In genomic region chr3:149576071-149576564, GRCh38 we compare ENCODE assay signal across 9 cellular contexts.
DNase-seq lines count a peak whose midpoint lies in the region; ATAC-seq, FAIRE-seq and TF ChIP-seq lines count a peak whose summit lies in the region.
"Had no signal": no experiment of that assay in that cellular context is flagged by ENCODE, and none has a peak within 500 bp of the region (broad histone marks: within the 10 kb centered on the region; RNA-seq: fewer than 3 reads in every experiment).

No MANE protein-coding gene starts in this region.

- FAIRE-seq in HTR-8/SVneo (lab: Jason Lieb, UNC) = peak; percentile 20

- H3K4me3 ChIP-seq in WI38 (ENCODE audit: low read depth, low read length) (peak overlapping the region; percentile 33), right cardiac atrium (ENCODE audit: low read length) (no peak overlapping the region)

- TF ChIP-seq CTCF in WI38 (IDR thresholded peaks at IDR 0.05; ENCODE audit: low read depth, low read length) = no peak
- TF ChIP-seq CTCF in GM10266 (IDR thresholded peaks at IDR 0.05; ENCODE audit: control insufficient read depth, insufficient read depth, low read depth, missing control alignments) = no peak

- H3K4me1 Mint-ChIP-seq in activated T-cell treated with anti-CD3 and anti-CD28 coated beads, Interleukin-2, amount 50 U/mL, for 72 hours (ENCODE audit: low read depth) = peaks cover 71% of the 10 kb centered on the region
- peaks cover 41% of the 10 kb centered on the region for H3K4me1 Mint-ChIP-seq in activated T-cell treated with anti-CD3 and anti-CD28 coated beads, Interleukin-2, amount 50 U/mL, for 24 hours (ENCODE audit: low read depth)
- peaks cover 37% of the 10 kb centered on the region for H3K4me1 Mint-ChIP-seq in stimulated activated effector memory CD8-positive, alpha-beta T cell treated with anti-CD3 and anti-CD28 coated beads, Interleukin-12 subunit alpha, Interleukin-12 subunit beta, amount 100 ng/mL, for 72 hours

- no peaks in the 10 kb centered on the region for H3K9me3 ChIP-seq in right cardiac atrium (ENCODE audit: control insufficient read depth, low read length)

- peak overlapping the region; percentile 33 to 41 for H3K4me3 Mint-ChIP-seq in activated T-cell treated with anti-CD3 and anti-CD28 coated beads, Interleukin-2, amount 50 U/mL, for 72 hours
- H3K4me3 Mint-ChIP-seq in activated T-cell treated with anti-CD3 and anti-CD28 coated beads, Interleukin-2, amount 50 U/mL, for 24 hours = no peak overlapping the region
- H3K4me3 Mint-ChIP-seq in stimulated activated effector memory CD8-positive, alpha-beta T cell treated with anti-CD3 and anti-CD28 coated beads, Interleukin-12 subunit alpha, Interleukin-12 subunit beta, amount 100 ng/mL, for 72 hours = no peak overlapping the region
- H3K4me3 Mint-ChIP-seq: activated naive CD4-positive, alpha-beta T cell treated with anti-CD3 and anti-CD28 coated beads, Interleukin-2, amount 50 U/mL, for 24 hours had no signal

- H3K4me1 ChIP-seq in right cardiac atrium (ENCODE audit: control insufficient read depth, insufficient read depth, low read length) = peaks cover 33% of the 10 kb centered on the region

- H3K27me3 ChIP-seq in right cardiac atrium (ENCODE audit: control insufficient read depth, insufficient read depth) = no peaks in the 10 kb centered on the region

- intact Hi-C loops in right cardiac atrium (cut with DNase I) = loop anchor here in 2 of 4 donors (10.0 kb wide), 1 partner anchor 79 kb away; the partner anchor contains the start of gene WWTR1 (in 2 of the 2)

- peaks cover 0 to 2% of the 10 kb centered on the region in 2 donors for H3K9me3 Mint-ChIP-seq in activated T-cell treated with anti-CD3 and anti-CD28 coated beads, Interleukin-2, amount 50 U/mL, for 72 hours
- H3K9me3 Mint-ChIP-seq in activated T-cell treated with anti-CD3 and anti-CD28 coated beads, Interleukin-2, amount 50 U/mL, for 24 hours = no peaks in the 10 kb centered on the region
- no peaks in the 10 kb centered on the region for H3K9me3 Mint-ChIP-seq in stimulated activated effector memory CD8-positive, alpha-beta T cell treated with anti-CD3 and anti-CD28 coated beads, Interleukin-12 subunit alpha, Interleukin-12 subunit beta, amount 100 ng/mL, for 72 hours
- H3K9me3 Mint-ChIP-seq: activated naive CD4-positive, alpha-beta T cell treated with anti-CD3 and anti-CD28 coated beads, Interleukin-2, amount 50 U/mL, for 24 hours had no signal

- H3K36me3 Mint-ChIP-seq in activated T-cell treated with anti-CD3 and anti-CD28 coated beads, Interleukin-2, amount 50 U/mL, for 72 hours (ENCODE audit: insufficient read depth in 2 of 2) = peaks cover 2% of the 10 kb centered on the region in 2 donors
- H3K36me3 Mint-ChIP-seq in activated T-cell treated with anti-CD3 and anti-CD28 coated beads, Interleukin-2, amount 50 U/mL, for 24 hours (ENCODE audit: low read depth) = no peaks in the 10 kb centered on the region
- no peaks in the 10 kb centered on the region for H3K36me3 Mint-ChIP-seq in stimulated activated effector memory CD8-positive, alpha-beta T cell treated with anti-CD3 and anti-CD28 coated beads, Interleukin-12 subunit alpha, Interleukin-12 subunit beta, amount 100 ng/mL, for 72 hours
- H3K36me3 Mint-ChIP-seq: activated naive CD4-positive, alpha-beta T cell treated with anti-CD3 and anti-CD28 coated beads, Interleukin-2, amount 50 U/mL, for 24 hours had no signal

- H3K27ac ChIP-seq in right cardiac atrium (ENCODE audit: low read length) = peak overlapping the region; percentile 87

- ATAC-seq in activated T-cell treated with anti-CD3 and anti-CD28 coated beads, Interleukin-2, amount 50 U/mL, for 72 hours (replicated peaks in 1 of 2) = peak; percentile 44 to 64
- peak; percentile 84 to 91 for ATAC-seq in right cardiac atrium
- peak; percentile 71 for ATAC-seq in stimulated activated effector memory CD8-positive, alpha-beta T cell treated with anti-CD3 and anti-CD28 coated beads, Interleukin-12 subunit alpha, Interleukin-12 subunit beta, amount 100 ng/mL, for 72 hours

- peaks cover 24% of the 10 kb centered on the region for H3K27me3 Mint-ChIP-seq in activated T-cell treated with anti-CD3 and anti-CD28 coated beads, Interleukin-2, amount 50 U/mL, for 72 hours (ENCODE audit: low read depth)
- H3K27me3 Mint-ChIP-seq in activated T-cell treated with anti-CD3 and anti-CD28 coated beads, Interleukin-2, amount 50 U/mL, for 24 hours = peaks cover 6% of the 10 kb centered on the region
- H3K27me3 Mint-ChIP-seq: activated naive CD4-positive, alpha-beta T cell treated with anti-CD3 and anti-CD28 coated beads, Interleukin-2, amount 50 U/mL, for 24 hours had no signal

- H3K27ac Mint-ChIP-seq in activated T-cell treated with anti-CD3 and anti-CD28 coated beads, Interleukin-2, amount 50 U/mL, for 72 hours = peak overlapping the region; percentile 18
- H3K27ac Mint-ChIP-seq in activated T-cell treated with anti-CD3 and anti-CD28 coated beads, Interleukin-2, amount 50 U/mL, for 24 hours = no peak overlapping the region
- H3K27ac Mint-ChIP-seq in stimulated activated effector memory CD8-positive, alpha-beta T cell treated with anti-CD3 and anti-CD28 coated beads, Interleukin-12 subunit alpha, Interleukin-12 subunit beta, amount 100 ng/mL, for 72 hours = no peak overlapping the region
- H3K27ac Mint-ChIP-seq: activated naive CD4-positive, alpha-beta T cell treated with anti-CD3 and anti-CD28 coated beads, Interleukin-2, amount 50 U/mL, for 24 hours had no signal

- 27% methylated on average over 5 of the region's 5 CpGs for WGBS in right cardiac atrium

- DNase-seq in activated T-cell treated with anti-CD3 and anti-CD28 coated beads, Interleukin-2, amount 50 U/mL, for 72 hours = peak; percentile 16 to 25
- no peak for DNase-seq in activated T-cell treated with anti-CD3 and anti-CD28 coated beads, Interleukin-2, amount 50 U/mL, for 24 hours
- DNase-seq in HTR-8/SVneo (ENCODE audit: insufficient read length, low spot score) = peak; percentile 79
- DNase-seq in right cardiac atrium = peak in 2 of 3 donors; percentile 24 to 37
- no peak for DNase-seq in stimulated activated effector memory CD8-positive, alpha-beta T cell treated with anti-CD3 and anti-CD28 coated beads, Interleukin-12 subunit alpha, Interleukin-12 subunit beta, amount 100 ng/mL, for 72 hours (ENCODE audit: low spot score in 2 of 2)
- no peak for DNase-seq in GM10266 (ENCODE audit: extremely low spot score)
- no peak for DNase-seq in stimulated activated CD4-positive, alpha-beta T cell treated with anti-CD3 and anti-CD28 coated beads, Interleukin-1b, Interleukin-23, amount 100 ng/mL, for 48 hours

Comparison
In these comparisons a context has a peak if more than half of its experiments do, and no peak if none do; other contexts are left out.
1. DNase-seq: peak in activated T-cell treated with anti-CD3 and anti-CD28 coated beads, Interleukin-2, amount 50 U/mL, for 72 hours (2 of 2), HTR-8/SVneo (single experiment) and right cardiac atrium (2 of 3); none in activated T-cell treated with anti-CD3 and anti-CD28 coated beads, Interleukin-2, amount 50 U/mL, for 24 hours (single experiment), stimulated activated effector memory CD8-positive, alpha-beta T cell treated with anti-CD3 and anti-CD28 coated beads, Interleukin-12 subunit alpha, Interleukin-12 subunit beta, amount 100 ng/mL, for 72 hours (0 of 2), GM10266 (single experiment) and stimulated activated CD4-positive, alpha-beta T cell treated with anti-CD3 and anti-CD28 coated beads, Interleukin-1b, Interleukin-23, amount 100 ng/mL, for 48 hours (single experiment).
2. H3K4me3 Mint-ChIP-seq: peak in activated T-cell treated with anti-CD3 and anti-CD28 coated beads, Interleukin-2, amount 50 U/mL, for 72 hours (2 of 2); none in activated T-cell treated with anti-CD3 and anti-CD28 coated beads, Interleukin-2, amount 50 U/mL, for 24 hours (single experiment) and stimulated activated effector memory CD8-positive, alpha-beta T cell treated with anti-CD3 and anti-CD28 coated beads, Interleukin-12 subunit alpha, Interleukin-12 subunit beta, amount 100 ng/mL, for 72 hours (single experiment).
3. Peak in every context shown above with its lines, with median percentiles within 50 percentile points of each other: ATAC-seq.